In the genomic region with DNA sequence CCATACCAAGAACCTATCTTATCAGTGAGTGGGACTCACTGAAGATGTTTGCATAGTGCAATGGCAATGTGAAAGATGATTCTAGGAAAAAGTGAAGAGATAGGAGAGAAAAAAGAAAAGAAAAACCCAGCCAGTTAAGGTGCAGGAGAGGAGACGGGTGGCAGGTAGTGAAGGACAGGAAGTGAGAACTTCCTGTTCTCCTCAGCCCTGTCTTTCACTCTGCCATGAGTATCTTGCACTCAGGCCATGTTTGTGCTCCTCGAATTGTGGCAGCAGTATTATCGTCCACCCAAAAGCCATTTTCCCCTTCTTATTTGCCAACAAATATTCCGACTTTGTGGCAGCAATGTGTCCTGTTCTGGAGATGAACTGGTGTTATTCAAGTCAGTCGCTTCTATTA, we compare ENCODE assay signal across 23 cellular contexts. TPM values are rescaled to one million over a fixed set of nuclear protein-coding genes. Genes with fewer than 3 reads are reported as not detected.
DNase-seq lines count a peak whose midpoint lies in the region; ATAC-seq, FAIRE-seq and TF ChIP-seq lines count a peak whose summit lies in the region.
"Had no signal": no experiment of that assay in that cellular context is flagged by ENCODE, and none has a peak within 500 bp of the region (broad histone marks: within the 10 kb centered on the region; RNA-seq: fewer than 3 reads in every experiment).

No MANE protein-coding gene starts in this region.

- H2AFZ ChIP-seq in GM23338: peak overlapping the region; percentile 47; the same call in 1 of the 2 replicates
- peak overlapping the region; percentile 46 for H2AFZ ChIP-seq in GM12878 (ENCODE audit: control insufficient read depth, low read depth, low read length)
- no peak overlapping the region for H2AFZ ChIP-seq in hepatocyte

- H3K27me3 ChIP-seq in GM23338 (ENCODE audit: insufficient read depth) (no peaks in the 10 kb centered on the region), GM12878 (replicated peaks in 1 of 2; ENCODE audit: control insufficient read depth in 2 of 2, insufficient read depth in 2 of 2, low read length in 1 of 2) (no peaks in the 10 kb centered on the region), right lobe of liver (no peaks in the 10 kb centered on the region), hepatocyte (no peaks in the 10 kb centered on the region)
- H3K27me3 ChIP-seq: BLaER1 treated with 17β-estradiol and CSF1 and Interleukin-3, amounts not matched to agents 10 nM and 100 nM had no signal

- H3K9me3 Mint-ChIP-seq in GM23338: peaks cover 7% of the 10 kb centered on the region
- H3K9me3 Mint-ChIP-seq in HFFc6: peaks cover 11% of the 10 kb centered on the region

- no peak overlapping the region for H3K27ac Mint-ChIP-seq in GM23338
- no peak overlapping the region for H3K27ac Mint-ChIP-seq in HFFc6
- H3K27ac Mint-ChIP-seq: CD8-positive, alpha-beta T cell; IgD-negative memory B cell; T-cell had no signal

- no peak overlapping the region for H3K4me3 ChIP-seq in GM23338
- H3K4me3 ChIP-seq in GM12878: no peak overlapping the region
- no peak overlapping the region for H3K4me3 ChIP-seq in right lobe of liver
- H3K4me3 ChIP-seq in hepatocyte: no peak overlapping the region
- H3K4me3 ChIP-seq: BLaER1 treated with 17β-estradiol and CSF1 and Interleukin-3, amounts not matched to agents 10 nM and 100 nM; HAP-1 had no signal

- WGBS in GM12878 (ENCODE audit: insufficient coverage, insufficient replicate concordance, low lambda C conversion rate, missing lambda C conversion rate): 41% methylated on average over 5 of the region's 5 CpGs
- 75% methylated on average over 5 of the region's 5 CpGs for WGBS in right lobe of liver (ENCODE audit: insufficient coverage, low coverage, low lambda C conversion rate, missing lambda C conversion rate)
- 97% methylated on average over 5 of the region's 5 CpGs for WGBS in hepatocyte (ENCODE audit: low lambda C conversion rate, missing lambda C conversion rate)

- H3K36me3 ChIP-seq in GM23338 (ENCODE audit: insufficient read depth) (no peaks in the 10 kb centered on the region), GM12878 (ENCODE audit: control insufficient read depth in 2 of 2, insufficient read depth in 2 of 2, low read length in 1 of 2) (no peaks in the 10 kb centered on the region), right lobe of liver (peaks cover 0 to 3% (median 0%) of the 10 kb centered on the region in 4 donors), hepatocyte (replicated peaks; ENCODE audit: insufficient read depth, low read depth) (no peaks in the 10 kb centered on the region)
- H3K36me3 ChIP-seq: BLaER1 treated with 17β-estradiol and CSF1 and Interleukin-3, amounts not matched to agents 10 nM and 100 nM; HAP-1 had no signal

- H3K9ac ChIP-seq in GM12878 (ENCODE audit: control insufficient read depth, insufficient read depth, low read length): no peak overlapping the region
- H3K9ac ChIP-seq: BLaER1 treated with 17β-estradiol and CSF1 and Interleukin-3, amounts not matched to agents 10 nM and 100 nM had no signal

- FAIRE-seq in GM18507 (lab: Jason Lieb, UNC) (peak; percentile 48), GM19239 (lab: Jason Lieb, UNC) (peak; percentile 40), GM12878 (lab: Jason Lieb, UNC) (no peak)

- 0 out of 2 replicates have a peak, but pooled peaks cover 13% of the 10 kb centered on the region for H3K9me2 ChIP-seq in GM23338 (ENCODE audit: insufficient read depth)
- H3K9me2 ChIP-seq in hepatocyte (replicated peaks; ENCODE audit: insufficient read depth): no peaks in the 10 kb centered on the region

- SMC1A ChIA-PET in GM12878 (lab: Charles Lee; ENCODE audit: uncharacterized antibody, unreplicated experiment): interaction anchor here (0.8 kb wide), 1 partner anchor 21 kb away, joined by 3 read pairs; no protein-coding TSS in a partner anchor

- no peak overlapping the region for H3K4me2 ChIP-seq in GM23338
- no peak overlapping the region for H3K4me2 ChIP-seq in GM12878 (ENCODE audit: control insufficient read depth, insufficient read depth)
- no peak overlapping the region for H3K4me2 ChIP-seq in hepatocyte
- H3K4me2 ChIP-seq: BLaER1 treated with 17β-estradiol and CSF1 and Interleukin-3, amounts not matched to agents 10 nM and 100 nM had no signal

- in situ Hi-C loops in GM12878 (cut with MboI): no loop called here

- no peak for DNase-seq in GM18507 (ENCODE audit: extremely low spot score, insufficient read length, low read depth)
- DNase-seq in GM19239 (ENCODE audit: insufficient read length, low spot score): no peak
- DNase-seq in GM23338 (ENCODE audit: low spot score): no peak
- DNase-seq in GM12878 (ENCODE audit: low read depth, low spot score): no peak
- DNase-seq in right lobe of liver: no peak
- DNase-seq in NCI-H146 (lab: John Stamatoyannopoulos, UW): no peak
- DNase-seq in HFFc6: no peak
- DNase-seq in hepatocyte (ENCODE audit: low spot score): no peak
- DNase-seq: CD8-positive, alpha-beta T cell; Kasumi-1; MV-4-11; NCI-H187 treated with DMSO at 0.1 percent for 48 hours; NCI-H226; NCI-H524; NCI-H82; PC-3; RPMI8226; SHP77 treated with DMSO at 0.1 percent for 48 hours; T-cell had no signal

- no peak for TF ChIP-seq POLR2A in GM12878 (IDR thresholded peaks at IDR 0.05; ENCODE audit: low read depth, low read length)
- no peak for TF ChIP-seq POLR2A in right lobe of liver (IDR thresholded peaks at IDR 0.05)

- CTCF ChIA-PET in GM12878 (lab: Yijun Ruan, JAX): no interaction called here

- H3K4me1 ChIP-seq in GM23338 (ENCODE audit: insufficient read depth) (no peaks in the 10 kb centered on the region), GM12878 (ENCODE audit: control insufficient read depth, insufficient read depth, low read length) (no peaks in the 10 kb centered on the region), right lobe of liver (peaks cover 0 to under 1% (median 0%) of the 10 kb centered on the region in 4 donors), hepatocyte (ENCODE audit: insufficient read depth) (no peaks in the 10 kb centered on the region)
- H3K4me1 ChIP-seq: HAP-1 had no signal

- intact Hi-C loops in GM12878 (cut with micrococcal nuclease; ENCODE audit: unreplicated experiment): no loop called here
- intact Hi-C loops in right lobe of liver (cut with DNase I): no loop called here

- RAD21 ChIA-PET in GM12878 (lab: Charles Lee; ENCODE audit: unreplicated experiment): no interaction called here

- H3K27ac ChIP-seq in GM23338 (ENCODE audit: low read depth) (no peak overlapping the region), GM12878 (ENCODE audit: control insufficient read depth, insufficient read depth) (no peak overlapping the region), right lobe of liver (no peak overlapping the region), hepatocyte (no peak overlapping the region)
- H3K27ac ChIP-seq: BLaER1 treated with 17β-estradiol and CSF1 and Interleukin-3, amounts not matched to agents 10 nM and 100 nM had no signal

- H3K79me2 ChIP-seq in GM23338 (replicated peaks; ENCODE audit: insufficient read depth): no peaks in the 10 kb centered on the region
- H3K79me2 ChIP-seq in GM12878 (ENCODE audit: control insufficient read depth, insufficient read depth, low read length): no peaks in the 10 kb centered on the region
- no peaks in the 10 kb centered on the region for H3K79me2 ChIP-seq in hepatocyte

- no peaks in the 10 kb centered on the region for H3F3A ChIP-seq in GM23338 (replicated peaks; ENCODE audit: low read depth)

- no TSS peak for BruUV-seq in GM12878 (replicated peaks; lab: Mats Ljungman, UMichigan)

- TF ChIP-seq CTCF in GM23338 (conservative IDR thresholded peaks at IDR 0.05; ENCODE audit: low read depth in 2 of 2) (no peak), GM12878 (IDR thresholded peaks at IDR 0.05 in 2 of 3, conservative IDR thresholded peaks at IDR 0.05 in 1 of 3; ENCODE audit: control insufficient read depth in 2 of 3, extremely low read depth in 1 of 3, insufficient read depth in 1 of 3, low read depth in 3 of 3, low read length in 3 of 3) (no peak), right lobe of liver (IDR thresholded peaks at IDR 0.05) (no peak), HFFc6 (IDR thresholded peaks at IDR 0.05) (no peak), hepatocyte (IDR thresholded peaks at IDR 0.05; ENCODE audit: poor library complexity) (no peak)

- TF ChIP-seq RAD21 in GM12878 (IDR thresholded peaks at IDR 0.05; ENCODE audit: insufficient read depth, low read depth, low read length): no peak

- TF ChIP-seq EP300 in GM12878 (IDR thresholded peaks at IDR 0.05; ENCODE audit: borderline replicate concordance in 1 of 2, control insufficient read depth in 1 of 2, low read depth in 2 of 2, low read length in 2 of 2): no peak

- H3K4me1 Mint-ChIP-seq in GM23338: peaks cover 2% of the 10 kb centered on the region; the same call in 2 of the 3 replicates
- no peaks in the 10 kb centered on the region for H3K4me1 Mint-ChIP-seq in HFFc6 (ENCODE audit: low read depth)
- H3K4me1 Mint-ChIP-seq: IgD-negative memory B cell had no signal

- POLR2A ChIA-PET in GM12878 (lab: Charles Lee): no interaction called here

- H4K20me1 ChIP-seq in GM23338 (replicated peaks; ENCODE audit: insufficient read depth) (no peaks in the 10 kb centered on the region), GM12878 (ENCODE audit: control insufficient read depth, insufficient read depth) (no peaks in the 10 kb centered on the region), hepatocyte (ENCODE audit: insufficient read depth, poor library complexity, severe bottlenecking) (no peaks in the 10 kb centered on the region)
- H4K20me1 ChIP-seq: BLaER1 treated with 17β-estradiol and CSF1 and Interleukin-3, amounts not matched to agents 10 nM and 100 nM had no signal

- peaks cover 1% of the 10 kb centered on the region for H3K27me3 Mint-ChIP-seq in GM23338 (ENCODE audit: insufficient read depth, low read depth, poor library complexity)
- peaks cover 15% of the 10 kb centered on the region; the same call in 1 of the 2 replicates for H3K27me3 Mint-ChIP-seq in HFFc6 (ENCODE audit: insufficient read depth)
- H3K27me3 Mint-ChIP-seq: IgD-negative memory B cell had no signal

- H3K36me3 Mint-ChIP-seq in GM23338 (ENCODE audit: low read depth) (peaks cover 5% of the 10 kb centered on the region; the same call in 2 of the 3 replicates), HFFc6 (ENCODE audit: low read depth) (0 out of 2 replicates have a peak, but pooled peaks cover 5% of the 10 kb centered on the region)
- H3K36me3 Mint-ChIP-seq: CD8-positive, alpha-beta T cell; IgD-negative memory B cell; T-cell had no signal

- H3K9me3 ChIP-seq in GM12878 (replicated peaks; ENCODE audit: control insufficient read depth, insufficient read depth, low read length): no peaks in the 10 kb centered on the region; the same call in 2 of the 3 replicates
- H3K9me3 ChIP-seq in right lobe of liver: no peaks in the 10 kb centered on the region
- no peaks in the 10 kb centered on the region for H3K9me3 ChIP-seq in hepatocyte (ENCODE audit: low read depth)
- H3K9me3 ChIP-seq: HAP-1 had no signal

- H3K4me3 Mint-ChIP-seq in GM23338 (no peak overlapping the region), HFFc6 (no peak overlapping the region)
- H3K4me3 Mint-ChIP-seq: CD8-positive, alpha-beta T cell; IgD-negative memory B cell; T-cell had no signal

- ATAC-seq in GM23338 (no peak), GM12878 (no peak), right lobe of liver (no peak)
- ATAC-seq: CD8-positive, alpha-beta T cell; PC-3; SK-N-SH treated with all-trans-retinoic acid at 6 μM for 48 hours; T-cell had no signal

RNA-seq across cellular contexts. Expression of gene ENPEP, which starts 8.6 kb away (rescaled TPM):
- total RNA-seq in GM23338 (2014; rRNA removed; shearing (Covaris generic)): 0.74 and 1.5 TPM in 2 replicates
- 0.28 and 0.79 TPM in 2 replicates for polyA plus RNA-seq in GM23338 (2016; fragmentation: Nextera tagmentation; extraction: Ambion mirVana)
- not detected in 2 replicates for total RNA-seq in GM12878 (2013; cell fraction: nucleolus; rRNA removed)
- total RNA-seq in GM12878 (2014; rRNA removed): not detected in 2 replicates
- total RNA-seq in GM12878 (2014; rRNA removed; fragmentation: Illumina TruSeq; extraction: Trizol): not detected in 2 replicates
- not detected in 2 replicates for total RNA-seq in GM12878 (2021)
- not detected for polyA plus RNA-seq in GM12878 (2011; ENCODE audit: low read depth)
- polyA plus RNA-seq in GM12878 (2011; rRNA removed): 0.03 and 0.09 TPM in 2 replicates
- not detected in 2 replicates for polyA plus RNA-seq in GM12878 (2011; cell fraction: cytosol; rRNA removed)
- 0.13 and 0.22 TPM in 2 replicates for polyA plus RNA-seq in GM12878 (2011; cell fraction: nucleus; rRNA removed)
- 0.01 and 0.23 TPM in 2 replicates for polyA plus RNA-seq in GM12878 (2012)
- polyA plus RNA-seq in GM12878 (2014; fragmentation: Illumina TruSeq; extraction: Trizol): not detected in 2 replicates
- not detected for polyA plus RNA-seq in GM12878 (2014; fragmentation: Nextera tagmentation; extraction: Ambion mirVana)
- polyA plus RNA-seq in GM12878 (2014; rRNA removed): not detected in 2 replicates
- polyA plus RNA-seq in GM12878 (2016; fragmentation: Nextera tagmentation; extraction: Ambion mirVana): not detected
- polyA minus RNA-seq in GM12878 (2011; rRNA and poly(A)+ RNA removed): 0.07 TPM in 1 of 2 replicates, not detected in the other
- not detected in 2 replicates for polyA minus RNA-seq in GM12878 (2011; cell fraction: cytosol; rRNA and poly(A)+ RNA removed)
- polyA minus RNA-seq in GM12878 (2011; cell fraction: nucleus; rRNA and poly(A)+ RNA removed): not detected in 2 replicates
- 10 to 100 TPM; 15.5 to 28.7 (median 24.7) TPM for total RNA-seq in right lobe of liver
- total RNA-seq in HFFc6 (2021; fragmentation: NEBNext Ultra II Directional; extraction: Animal tissue kit (Norgen Biotek cat#: 25700)): under 1 TPM in 3 of 6 experiments, not detected in 3; 0.03 to 0.07 (median 0.03) TPM
- 7.1 and 8.7 TPM in 2 replicates for total RNA-seq in hepatocyte
- polyA plus RNA-seq in hepatocyte: 2.4 and 3.7 TPM in 2 replicates
- total RNA-seq: CD8-positive, alpha-beta T cell; PC-3; T-cell had no signal
- polyA plus RNA-seq: IgD-negative memory B cell had no signal
